ENCODE assay signal across 18 cellular contexts in the genomic region with DNA sequence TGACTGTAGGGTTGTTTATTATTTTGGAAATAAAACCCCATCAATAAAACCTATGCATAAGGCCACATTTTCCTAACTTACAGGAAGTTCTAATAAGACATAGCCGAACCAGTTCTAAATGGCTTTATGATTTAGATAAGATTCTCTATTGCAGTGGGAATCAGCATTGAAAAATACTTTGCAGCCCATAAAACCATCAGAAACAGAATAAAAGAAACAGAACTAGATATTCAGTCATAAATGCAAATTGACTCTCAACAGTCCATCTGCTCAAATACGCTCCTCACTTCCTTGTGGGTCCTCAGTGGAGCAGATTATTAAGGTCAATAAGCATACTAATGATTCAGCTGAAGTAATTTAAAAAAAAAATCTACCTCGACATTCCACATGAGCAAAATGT. TPM values are rescaled to one million over a fixed set of nuclear protein-coding genes. Genes with fewer than 3 reads are reported as not detected.
DNase-seq lines count a peak whose midpoint lies in the region; ATAC-seq lines count a peak whose summit lies in the region.
"Had no signal": no experiment of that assay in that cellular context is flagged by ENCODE, and none has a peak within 500 bp of the region (broad histone marks: within the 10 kb centered on the region; RNA-seq: fewer than 3 reads in every experiment).

No MANE protein-coding gene starts in this region.

- H3K9me3 Mint-ChIP-seq in activated T-cell treated with anti-CD3 and anti-CD28 coated beads, Interleukin-2, amount 50 U/mL, for 72 hours, result no peaks in the 10 kb centered on the region
- H3K9me3 Mint-ChIP-seq in activated naive CD8-positive, alpha-beta T cell treated with anti-CD3 and anti-CD28 coated beads for 36 hours, result no peaks in the 10 kb centered on the region
- H3K9me3 Mint-ChIP-seq in stimulated activated naive CD8-positive, alpha-beta T cell treated with anti-CD3 and anti-CD28 coated beads, Interleukin-15, amount 100 ng/mL, for 72 hours, result no peaks in the 10 kb centered on the region
- H3K9me3 Mint-ChIP-seq: H9 had no signal

- no peak for ATAC-seq in activated T-cell treated with anti-CD3 and anti-CD28 coated beads, Interleukin-2, amount 50 U/mL, for 72 hours (replicated peaks in 1 of 2)
- ATAC-seq in stimulated activated naive CD8-positive, alpha-beta T cell treated with anti-CD3 and anti-CD28 coated beads, Interleukin-15, amount 100 ng/mL, for 72 hours, result no peak
- ATAC-seq: body of pancreas had no signal

- peaks cover 98% of the 10 kb centered on the region for H3K4me1 Mint-ChIP-seq in activated T-cell treated with anti-CD3 and anti-CD28 coated beads, Interleukin-2, amount 50 U/mL, for 72 hours (ENCODE audit: low read depth)
- peaks cover 88% of the 10 kb centered on the region for H3K4me1 Mint-ChIP-seq in activated naive CD8-positive, alpha-beta T cell treated with anti-CD3 and anti-CD28 coated beads for 36 hours
- peaks cover 84% of the 10 kb centered on the region for H3K4me1 Mint-ChIP-seq in stimulated activated naive CD8-positive, alpha-beta T cell treated with anti-CD3 and anti-CD28 coated beads, Interleukin-15, amount 100 ng/mL, for 72 hours
- H3K4me1 Mint-ChIP-seq: H9 had no signal

- no peak for DNase-seq in activated T-cell treated with anti-CD3 and anti-CD28 coated beads, Interleukin-2, amount 50 U/mL, for 72 hours
- DNase-seq in activated T-cell treated with anti-CD3 and anti-CD28 coated beads, Interleukin-2, amount 50 U/mL, for 1 hour, result no peak
- DNase-seq in NCI-H526 (lab: John Stamatoyannopoulos, UW) (peak; percentile 67), GF-D8 (lab: John Stamatoyannopoulos, UW) (no peak), A172 (ENCODE audit: low spot score) (no peak)
- no peak for DNase-seq in activated naive CD8-positive, alpha-beta T cell treated with anti-CD3 and anti-CD28 coated beads for 36 hours
- no peak for DNase-seq in stimulated activated naive CD8-positive, alpha-beta T cell treated with anti-CD3 and anti-CD28 coated beads, Interleukin-15, amount 100 ng/mL, for 72 hours
- DNase-seq: body of pancreas; H9; head of caudate nucleus; Karpas-422; NCI-H1694; NCI-H510A treated with DMSO at 0.1 percent for 48 hours; NK-92 treated with Interleukin-12 subunit alpha and Interleukin-12 subunit beta, amount 100 ng/mL, for 24 hours; PC-9; Right ventricle myocardium superior; small intestine; stimulated activated CD4-positive, alpha-beta T cell treated with anti-CD3 and anti-CD28 coated beads, Interleukin-1b, Interleukin-23, amount 100 ng/mL, for 48 hours had no signal

- H3K36me3 Mint-ChIP-seq in activated T-cell treated with anti-CD3 and anti-CD28 coated beads, Interleukin-2, amount 50 U/mL, for 72 hours (ENCODE audit: insufficient read depth in 2 of 2), result peaks cover 35 to 77% of the 10 kb centered on the region in 2 donors
- H3K36me3 Mint-ChIP-seq in activated naive CD8-positive, alpha-beta T cell treated with anti-CD3 and anti-CD28 coated beads for 36 hours, result peaks cover 65% of the 10 kb centered on the region

- peak overlapping the region; percentile 95 for H3K27ac Mint-ChIP-seq in activated T-cell treated with anti-CD3 and anti-CD28 coated beads, Interleukin-2, amount 50 U/mL, for 72 hours
- H3K27ac Mint-ChIP-seq in activated naive CD8-positive, alpha-beta T cell treated with anti-CD3 and anti-CD28 coated beads for 36 hours, result peak overlapping the region; percentile 75
- H3K27ac Mint-ChIP-seq in stimulated activated naive CD8-positive, alpha-beta T cell treated with anti-CD3 and anti-CD28 coated beads, Interleukin-15, amount 100 ng/mL, for 72 hours, result peak overlapping the region in 1 of 2 donors; percentile 78
- H3K27ac Mint-ChIP-seq: H9 had no signal

- peak overlapping the region; percentile 88 to 98 for H3K4me3 Mint-ChIP-seq in activated T-cell treated with anti-CD3 and anti-CD28 coated beads, Interleukin-2, amount 50 U/mL, for 72 hours
- H3K4me3 Mint-ChIP-seq in activated naive CD8-positive, alpha-beta T cell treated with anti-CD3 and anti-CD28 coated beads for 36 hours, result peak overlapping the region; percentile 55
- peak overlapping the region; percentile 68 to 81 for H3K4me3 Mint-ChIP-seq in stimulated activated naive CD8-positive, alpha-beta T cell treated with anti-CD3 and anti-CD28 coated beads, Interleukin-15, amount 100 ng/mL, for 72 hours
- H3K4me3 Mint-ChIP-seq: H9 had no signal

- no peaks in the 10 kb centered on the region for H3K27me3 Mint-ChIP-seq in activated T-cell treated with anti-CD3 and anti-CD28 coated beads, Interleukin-2, amount 50 U/mL, for 72 hours (ENCODE audit: low read depth)
- H3K27me3 Mint-ChIP-seq in activated naive CD8-positive, alpha-beta T cell treated with anti-CD3 and anti-CD28 coated beads for 36 hours, result no peaks in the 10 kb centered on the region
- no peaks in the 10 kb centered on the region for H3K27me3 Mint-ChIP-seq in stimulated activated naive CD8-positive, alpha-beta T cell treated with anti-CD3 and anti-CD28 coated beads, Interleukin-15, amount 100 ng/mL, for 72 hours

RNA-seq across cellular contexts. Expression of a gene that starts 8.8 kb away (rescaled TPM):
- 100 to 1,000 TPM; 716 to 962 TPM for total RNA-seq in activated T-cell treated with anti-CD3 and anti-CD28 coated beads, Interleukin-2, amount 50 U/mL, for 72 hours
- total RNA-seq in activated naive CD8-positive, alpha-beta T cell treated with anti-CD3 and anti-CD28 coated beads for 36 hours, result 10 to 100 TPM; 92.0 to 94.8 TPM
- total RNA-seq in A172 (2014; rRNA removed; shearing (Covaris generic)), result 3.7 and 6.3 TPM in 2 replicates

Comparison
In these comparisons a context has a peak if more than half of its experiments do, and no peak if none do; other contexts are left out.
1. DNase-seq: peak in NCI-H526 (2 of 2); none in activated T-cell treated with anti-CD3 and anti-CD28 coated beads, Interleukin-2, amount 50 U/mL, for 72 hours (0 of 2), activated T-cell treated with anti-CD3 and anti-CD28 coated beads, Interleukin-2, amount 50 U/mL, for 1 hour (single experiment), activated naive CD8-positive, alpha-beta T cell treated with anti-CD3 and anti-CD28 coated beads for 36 hours (single experiment), stimulated activated naive CD8-positive, alpha-beta T cell treated with anti-CD3 and anti-CD28 coated beads, Interleukin-15, amount 100 ng/mL, for 72 hours (0 of 2), GF-D8 (single experiment) and A172 (single experiment).
2. RNA of a gene that starts 8.8 kb away (total RNA-seq): 716 to 962 TPM in activated T-cell treated with anti-CD3 and anti-CD28 coated beads, Interleukin-2, amount 50 U/mL, for 72 hours and 92.0 to 94.8 TPM in activated naive CD8-positive, alpha-beta T cell treated with anti-CD3 and anti-CD28 coated beads for 36 hours; 3.7 to 6.3 TPM in A172; every median in the first group is over 10 times any median in the second.
3. Peak in every context shown above with its lines, with median percentiles within 50 percentile points of each other: H3K4me3 Mint-ChIP-seq.